In genomic region chr10:5840314-5841307, GRCh38 we compare ENCODE assay signal across 9 cellular contexts. TPM values are rescaled to one million over a fixed set of nuclear protein-coding genes. Genes with fewer than 3 reads are reported as not detected.
DNase-seq lines count a peak whose midpoint lies in the region; ATAC-seq and TF ChIP-seq lines count a peak whose summit lies in the region.
"Had no signal": no experiment of that assay in that cellular context is flagged by ENCODE, and none has a peak within 500 bp of the region (broad histone marks: within the 10 kb centered on the region; RNA-seq: fewer than 3 reads in every experiment).

No MANE protein-coding gene starts in this region.

- H3K4me1 ChIP-seq in tibial nerve = peaks cover 0 to 19% (median 10%) of the 10 kb centered on the region in 4 donors

- 20 to 21% methylated on average over 26 to 35 of the region's 40 CpGs for WGBS in tibial nerve, 2 donors

- H3K27ac Mint-ChIP-seq in progenitor cell of endocrine pancreas = no peak overlapping the region
- H3K27ac Mint-ChIP-seq: T-helper 1 cell treated with Interleukin-12 subunit alpha and Interleukin-12 subunit beta and Interleukin-4 antibody, amounts not matched to agents 30 μg/mL and 1 μg/mL, for 36 hours had no signal

- no peaks in the 10 kb centered on the region for H3K9me3 ChIP-seq in tibial nerve

- peak in 1 of 2 donors; percentile 74 for TF ChIP-seq EP300 in tibial nerve (IDR thresholded peaks at IDR 0.05)

- H3K36me3 Mint-ChIP-seq in progenitor cell of endocrine pancreas (ENCODE audit: insufficient read depth) = no peaks in the 10 kb centered on the region

- no peaks in the 10 kb centered on the region for H3K27me3 ChIP-seq in tibial nerve

- peak overlapping the region in 2 of 4 donors; percentile 14 to 28 for H3K4me3 ChIP-seq in tibial nerve

- TF ChIP-seq CTCF in tibial nerve (IDR thresholded peaks at IDR 0.05) (no peak), progenitor cell of endocrine pancreas (IDR thresholded peaks at IDR 0.05; ENCODE audit: unreplicated experiment) (no peak)

- no peaks in the 10 kb centered on the region for H3K36me3 ChIP-seq in tibial nerve

- peak overlapping the region; percentile 4 to 87 (median 80) for H3K27ac ChIP-seq in tibial nerve

- no peak overlapping the region for H3K4me3 Mint-ChIP-seq in progenitor cell of endocrine pancreas (ENCODE audit: low read depth)
- H3K4me3 Mint-ChIP-seq: T-helper 1 cell treated with Interleukin-12 subunit alpha and Interleukin-12 subunit beta and Interleukin-4 antibody, amounts not matched to agents 30 μg/mL and 1 μg/mL, for 36 hours had no signal

- TF ChIP-seq POLR2A in tibial nerve (IDR thresholded peaks at IDR 0.05) = no peak

- in situ Hi-C loops in SK-MEL-5 (cut with HindIII; ENCODE audit: low pct_unique_long_range_greater_than_20kb, low sequenced_read_pairs) = no loop called here

- ATAC-seq in GM18873 (IDR thresholded peaks at IDR 0.05; ENCODE audit: low FRiP score, unreplicated experiment) (peak; percentile 62), HG02852 (IDR thresholded peaks at IDR 0.05; ENCODE audit: unreplicated experiment) (peak; percentile 73)

- DNase-seq in SK-MEL-5 (ENCODE audit: low read depth, low spot score) = peak; percentile 91
- peak; percentile 50 for DNase-seq in hepatic stellate cell (ENCODE audit: low spot score)
- peak; percentile 10 to 50 for DNase-seq in tibial nerve (ENCODE audit: low spot score in 2 of 2)
- DNase-seq in progenitor cell of endocrine pancreas (ENCODE audit: low spot score, unreplicated experiment) = no peak
- DNase-seq in activated T-cell treated with anti-CD3 and anti-CD28 coated beads, Interleukin-2, amount 50 U/mL, for 1 hour = no peak
- DNase-seq in NCI-H69 (lab: John Stamatoyannopoulos, UW) = no peak

- no peaks in the 10 kb centered on the region for H3K9me3 Mint-ChIP-seq in progenitor cell of endocrine pancreas (ENCODE audit: low read depth)
- H3K9me3 Mint-ChIP-seq: T-helper 1 cell treated with Interleukin-12 subunit alpha and Interleukin-12 subunit beta and Interleukin-4 antibody, amounts not matched to agents 30 μg/mL and 1 μg/mL, for 36 hours had no signal

- H3K4me1 Mint-ChIP-seq in progenitor cell of endocrine pancreas (ENCODE audit: low read depth) = peaks cover 6% of the 10 kb centered on the region

- H3K27me3 Mint-ChIP-seq in progenitor cell of endocrine pancreas = peaks cover 6% of the 10 kb centered on the region

RNA-seq across cellular contexts. Expression of gene GDI2, which starts 27.4 kb away (rescaled TPM):
- total RNA-seq in SK-MEL-5 (2014; rRNA removed; shearing (Covaris generic)) = 281 and 287 TPM in 2 replicates
- 143 and 181 TPM in 2 replicates for polyA plus RNA-seq in SK-MEL-5 (2015; cell fraction: cytosol; rRNA removed)
- polyA plus RNA-seq in SK-MEL-5 (2015; cell fraction: nucleus; rRNA removed) = 51.3 and 58.0 TPM in 2 replicates
- total RNA-seq in tibial nerve = 100 to 1,000 TPM; 175 to 225 (median 199) TPM
- total RNA-seq in progenitor cell of endocrine pancreas = 284 and 287 TPM in 2 replicates

RNA-seq across cellular contexts. Expression of gene ANKRD16, which starts 49.1 kb away (rescaled TPM):
- 8.9 and 9.2 TPM in 2 replicates for total RNA-seq in SK-MEL-5 (2014; rRNA removed; shearing (Covaris generic))
- 4.8 and 9.6 TPM in 2 replicates for polyA plus RNA-seq in SK-MEL-5 (2015; cell fraction: cytosol; rRNA removed)
- 12.4 and 13.3 TPM in 2 replicates for polyA plus RNA-seq in SK-MEL-5 (2015; cell fraction: nucleus; rRNA removed)
- total RNA-seq in tibial nerve (10 to 100 TPM; 20.5 to 24.0 (median 21.2) TPM), progenitor cell of endocrine pancreas (16.8 and 18.0 TPM in 2 replicates)

RNA-seq across cellular contexts. Expression of gene FBH1, which starts 49.4 kb away (rescaled TPM):
- 70.9 and 75.8 TPM in 2 replicates for total RNA-seq in SK-MEL-5 (2014; rRNA removed; shearing (Covaris generic))
- 63.8 and 72.5 TPM in 2 replicates for polyA plus RNA-seq in SK-MEL-5 (2015; cell fraction: cytosol; rRNA removed)
- polyA plus RNA-seq in SK-MEL-5 (2015; cell fraction: nucleus; rRNA removed) = 142 and 212 TPM in 2 replicates
- total RNA-seq in tibial nerve = 100 to 1,000 TPM in 2 of 4 donors, 10 to 100 TPM in 2; 64.0 to 109 (median 96.6) TPM
- total RNA-seq in progenitor cell of endocrine pancreas = 85.5 and 87.4 TPM in 2 replicates

Comparison
In these comparisons a context has a peak if more than half of its experiments do, and no peak if none do; other contexts are left out.
1. DNase-seq: peak in SK-MEL-5 (single experiment), hepatic stellate cell (single experiment) and tibial nerve (2 of 2); none in progenitor cell of endocrine pancreas (single experiment), activated T-cell treated with anti-CD3 and anti-CD28 coated beads, Interleukin-2, amount 50 U/mL, for 1 hour (single experiment) and NCI-H69 (single experiment).